In the genomic region with DNA sequence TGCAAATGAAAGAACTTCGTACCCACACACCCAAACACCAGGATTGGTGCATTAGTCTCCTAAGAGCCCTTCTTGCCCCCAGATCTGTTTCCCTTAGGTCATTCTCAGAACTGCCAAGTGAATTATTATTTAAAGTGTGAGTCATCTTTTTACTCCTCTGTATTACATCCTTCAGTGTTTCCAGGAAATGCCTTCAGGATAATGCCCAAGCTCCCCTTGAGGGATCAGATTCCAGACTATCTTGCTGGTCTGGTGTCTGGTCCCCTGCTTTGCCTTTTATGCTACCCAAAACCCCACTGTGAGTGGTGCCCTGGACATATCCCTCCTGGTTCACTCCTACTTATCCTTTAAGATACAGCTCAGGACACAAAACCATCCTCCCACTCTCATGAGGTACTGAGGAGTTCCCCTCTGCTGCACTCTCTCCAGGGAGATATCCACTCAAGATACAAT, we compare ENCODE assay signal across 9 cellular contexts.
DNase-seq lines count a peak whose midpoint lies in the region; ATAC-seq lines count a peak whose summit lies in the region.
"Had no signal": no experiment of that assay in that cellular context is flagged by ENCODE, and none has a peak within 500 bp of the region (broad histone marks: within the 10 kb centered on the region; RNA-seq: fewer than 3 reads in every experiment).

No MANE protein-coding gene starts in this region.

- H3K36me3 Mint-ChIP-seq in stimulated activated naive CD8-positive, alpha-beta T cell treated with anti-CD3 and anti-CD28 coated beads, Interleukin-15, Interleukin-2, amounts not matched to agents 100 ng/mL and 50 ng/mL, for 24 hours (ENCODE audit: low read depth) = no peaks in the 10 kb centered on the region

- peaks cover 9% of the 10 kb centered on the region for H3K27me3 Mint-ChIP-seq in stimulated activated naive CD8-positive, alpha-beta T cell treated with anti-CD3 and anti-CD28 coated beads, Interleukin-15, Interleukin-2, amounts not matched to agents 100 ng/mL and 50 ng/mL, for 24 hours

- H3K4me1 Mint-ChIP-seq in stimulated activated naive CD8-positive, alpha-beta T cell treated with anti-CD3 and anti-CD28 coated beads, Interleukin-15, Interleukin-2, amounts not matched to agents 100 ng/mL and 50 ng/mL, for 24 hours (ENCODE audit: low read depth) = peaks cover 8% of the 10 kb centered on the region

- peak; percentile 30 to 44 for ATAC-seq in activated CD4-positive, CD25-positive, alpha-beta regulatory T cell treated with anti-CD3 and anti-CD28 coated beads, Interleukin-2, amount 50 U/mL, for 24 hours
- ATAC-seq: upper lobe of right lung had no signal

- no peaks in the 10 kb centered on the region for H3K9me3 Mint-ChIP-seq in stimulated activated naive CD8-positive, alpha-beta T cell treated with anti-CD3 and anti-CD28 coated beads, Interleukin-15, Interleukin-2, amounts not matched to agents 100 ng/mL and 50 ng/mL, for 24 hours

- peak overlapping the region; percentile 17 for H3K27ac Mint-ChIP-seq in stimulated activated naive CD8-positive, alpha-beta T cell treated with anti-CD3 and anti-CD28 coated beads, Interleukin-15, Interleukin-2, amounts not matched to agents 100 ng/mL and 50 ng/mL, for 24 hours

- H3K4me3 Mint-ChIP-seq in stimulated activated naive CD8-positive, alpha-beta T cell treated with anti-CD3 and anti-CD28 coated beads, Interleukin-15, Interleukin-2, amounts not matched to agents 100 ng/mL and 50 ng/mL, for 24 hours = no peak overlapping the region

- intact Hi-C loops in head of caudate nucleus (cut with DNase I) = no loop called here

- no peak for DNase-seq in activated CD4-positive, CD25-positive, alpha-beta regulatory T cell treated with anti-CD3 and anti-CD28 coated beads, Interleukin-2, amount 50 U/mL, for 72 hours
- DNase-seq in NCI-H226 = peak; percentile 89
- peak; percentile 69 for DNase-seq in fibroblast of peridontal ligament (ENCODE audit: extremely low read depth)
- DNase-seq in NOMO-1 treated with DMSO at 0.1 percent for 48 hours (lab: John Stamatoyannopoulos, UW; ENCODE audit: unreplicated experiment) = no peak
- DNase-seq in head of caudate nucleus = no peak
- DNase-seq in effector CD8-positive, alpha-beta T cell (lab: John Stamatoyannopoulos, UW) = no peak
- DNase-seq: upper lobe of right lung had no signal

Comparison
In these comparisons a context has a peak if more than half of its experiments do, and no peak if none do; other contexts are left out.
1. DNase-seq: peak in NCI-H226 (single experiment) and fibroblast of peridontal ligament (single experiment); none in activated CD4-positive, CD25-positive, alpha-beta regulatory T cell treated with anti-CD3 and anti-CD28 coated beads, Interleukin-2, amount 50 U/mL, for 72 hours (single experiment), NOMO-1 treated with DMSO at 0.1 percent for 48 hours (single experiment), head of caudate nucleus (0 of 42) and effector CD8-positive, alpha-beta T cell (single experiment).